In the genomic region with DNA sequence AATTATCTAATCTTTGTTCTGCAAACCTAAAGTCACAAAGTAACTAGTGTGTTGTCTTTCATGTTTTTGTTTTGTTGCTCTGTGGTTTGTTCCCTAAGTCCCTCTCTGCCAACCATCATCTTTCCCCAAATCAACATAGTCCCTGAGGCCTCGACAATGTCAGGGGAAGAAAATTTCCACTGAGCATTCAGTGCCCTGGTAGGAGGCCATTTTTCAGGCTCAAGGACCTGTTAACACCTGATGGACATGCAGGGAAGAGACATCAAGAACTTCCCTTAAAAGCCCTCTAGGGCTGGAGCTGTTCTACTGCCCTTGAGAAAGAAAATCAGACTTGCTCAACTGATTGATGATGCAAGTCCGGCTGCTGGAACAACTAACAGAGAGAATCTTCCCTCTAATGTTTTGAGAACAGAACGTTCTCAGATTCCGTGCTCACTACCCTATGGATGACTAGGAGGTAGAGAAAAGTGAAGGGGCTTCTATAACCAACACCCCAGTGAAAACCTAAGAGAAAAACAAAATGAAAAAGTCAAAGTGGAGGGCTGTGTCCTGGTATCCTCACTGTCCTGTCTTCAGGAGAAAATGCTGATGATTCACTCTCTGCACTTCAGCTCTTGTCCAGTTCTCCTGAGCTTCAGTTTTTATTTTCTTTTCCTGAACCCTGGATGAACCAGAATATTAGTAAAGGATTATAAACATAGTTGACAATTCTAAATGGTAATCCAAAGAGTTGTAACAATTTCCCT, we compare ENCODE assay signal across 9 cellular contexts.
DNase-seq lines count a peak whose midpoint lies in the region; ATAC-seq and TF ChIP-seq lines count a peak whose summit lies in the region.
"Had no signal": no experiment of that assay in that cellular context is flagged by ENCODE, and none has a peak within 500 bp of the region (broad histone marks: within the 10 kb centered on the region; RNA-seq: fewer than 3 reads in every experiment).

No MANE protein-coding gene starts in this region.

- ATAC-seq in GM18867 (IDR thresholded peaks at IDR 0.05; ENCODE audit: unreplicated experiment): no peak
- no peak for ATAC-seq in activated CD8-positive, alpha-beta memory T cell treated with anti-CD3 and anti-CD28 coated beads, Interleukin-2, amount 10 ng/mL, durations not matched to agents 7 days and 5 days
- ATAC-seq in HG02798 (IDR thresholded peaks at IDR 0.05; ENCODE audit: poor library complexity, unreplicated experiment): no peak

- no peak for TF ChIP-seq POLR2A in NB4 (IDR thresholded peaks at IDR 0.05; ENCODE audit: extremely low read depth, insufficient read length)

- H3K27me3 Mint-ChIP-seq in neural crest cell (ENCODE audit: low read depth): no peaks in the 10 kb centered on the region
- no peaks in the 10 kb centered on the region for H3K27me3 Mint-ChIP-seq in activated CD8-positive, alpha-beta memory T cell treated with anti-CD3 and anti-CD28 coated beads, Interleukin-2, amount 10 ng/mL, durations not matched to agents 7 days and 5 days

- peak overlapping the region; percentile 0 for H3K27ac Mint-ChIP-seq in neural crest cell (ENCODE audit: unreplicated experiment)
- H3K27ac Mint-ChIP-seq in activated CD8-positive, alpha-beta memory T cell treated with anti-CD3 and anti-CD28 coated beads, Interleukin-2, amount 10 ng/mL, durations not matched to agents 7 days and 5 days: no peak overlapping the region

- H3K4me1 Mint-ChIP-seq in neural crest cell: peaks cover 36% of the 10 kb centered on the region
- H3K4me1 Mint-ChIP-seq in activated CD8-positive, alpha-beta memory T cell treated with anti-CD3 and anti-CD28 coated beads, Interleukin-2, amount 10 ng/mL, durations not matched to agents 7 days and 5 days: peaks cover 3% of the 10 kb centered on the region

- no peaks in the 10 kb centered on the region for H3K36me3 Mint-ChIP-seq in neural crest cell (ENCODE audit: low read depth)
- H3K36me3 Mint-ChIP-seq in activated CD8-positive, alpha-beta memory T cell treated with anti-CD3 and anti-CD28 coated beads, Interleukin-2, amount 10 ng/mL, durations not matched to agents 7 days and 5 days: peaks cover 3% of the 10 kb centered on the region

- no peak overlapping the region for H3K4me3 ChIP-seq in NB4 (ENCODE audit: low read depth, low read length)

- TF ChIP-seq CTCF in AG09319 (IDR thresholded peaks at IDR 0.05; ENCODE audit: low read depth, low read length): peak; percentile 8
- no peak for TF ChIP-seq CTCF in NB4 (IDR thresholded peaks at IDR 0.05; ENCODE audit: low read depth, low read length)
- no peak for TF ChIP-seq CTCF in neural crest cell (conservative IDR thresholded peaks at IDR 0.05)

- DNase-seq in AG09319 (ENCODE audit: extremely low read depth, low read depth): no peak
- DNase-seq in NB4 (ENCODE audit: low read depth): peak; percentile 51
- DNase-seq in fibroblast of gingiva (ENCODE audit: low read depth): peak; percentile 81
- DNase-seq in neural crest cell (ENCODE audit: low read depth, low spot score): no peak
- DNase-seq in G401 (ENCODE audit: low spot score): no peak
- no peak for DNase-seq in activated CD8-positive, alpha-beta memory T cell treated with anti-CD3 and anti-CD28 coated beads, Interleukin-2, amount 10 ng/mL, durations not matched to agents 7 days and 5 days
- DNase-seq: stimulated activated CD4-positive, alpha-beta T cell treated with anti-CD3 and anti-CD28 coated beads, Interleukin-4, amount 100 ng/mL, for 24 hours had no signal

- CTCF ChIA-PET in activated CD8-positive, alpha-beta memory T cell treated with anti-CD3 and anti-CD28 coated beads, Interleukin-2, amount 10 ng/mL, durations not matched to agents 7 days and 5 days (lab: Charles Lee): no interaction called here

- H3K9me3 Mint-ChIP-seq in neural crest cell: no peaks in the 10 kb centered on the region
- no peaks in the 10 kb centered on the region for H3K9me3 Mint-ChIP-seq in activated CD8-positive, alpha-beta memory T cell treated with anti-CD3 and anti-CD28 coated beads, Interleukin-2, amount 10 ng/mL, durations not matched to agents 7 days and 5 days (ENCODE audit: low read depth)

- in situ Hi-C loops in G401 (cut with HindIII; ENCODE audit: low sequenced_read_pairs): no loop called here

- H3K4me3 Mint-ChIP-seq in neural crest cell: no peak overlapping the region
- H3K4me3 Mint-ChIP-seq in activated CD8-positive, alpha-beta memory T cell treated with anti-CD3 and anti-CD28 coated beads, Interleukin-2, amount 10 ng/mL, durations not matched to agents 7 days and 5 days: no peak overlapping the region

Comparison
In these comparisons a context has a peak if more than half of its experiments do, and no peak if none do; other contexts are left out.
1. DNase-seq: peak in NB4 (single experiment) and fibroblast of gingiva (single experiment); none in AG09319 (single experiment), neural crest cell (single experiment), G401 (single experiment) and activated CD8-positive, alpha-beta memory T cell treated with anti-CD3 and anti-CD28 coated beads, Interleukin-2, amount 10 ng/mL, durations not matched to agents 7 days and 5 days (single experiment).